Comparison of ENCODE assay signal across 23 cellular contexts in the genomic region with DNA sequence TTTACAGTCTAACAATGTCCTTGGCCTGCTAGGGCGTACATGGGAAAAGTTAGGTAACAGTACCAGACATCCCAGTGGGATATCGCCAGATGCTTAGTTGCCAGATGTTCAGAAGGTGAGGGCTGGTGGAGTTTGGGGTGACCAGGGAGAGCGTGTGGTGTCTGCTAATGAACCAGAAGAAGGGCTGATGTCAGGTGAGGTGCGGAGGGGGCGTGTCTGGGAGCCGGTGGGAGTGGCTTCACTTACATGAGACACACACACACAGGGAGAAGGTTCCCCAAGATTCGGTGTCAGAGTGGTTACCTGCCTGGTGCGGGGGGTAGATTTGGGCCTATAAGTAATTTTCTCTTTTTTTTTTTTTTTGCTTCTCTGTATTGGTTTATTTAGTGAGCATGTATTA. TPM values are rescaled to one million over a fixed set of nuclear protein-coding genes. Genes with fewer than 3 reads are reported as not detected.
A peak's percentile ranks its signal among the peaks of the same experiment; 100 is the strongest.
DNase-seq lines count a peak whose midpoint lies in the region; ATAC-seq and TF ChIP-seq lines count a peak whose summit lies in the region.
"Had no signal": no experiment of that assay in that cellular context is flagged by ENCODE, and none has a peak within 500 bp of the region (broad histone marks: within the 10 kb centered on the region; RNA-seq: fewer than 3 reads in every experiment).

No MANE protein-coding gene starts in this region.

- ATAC-seq in memory B cell (ENCODE audit: low read depth): no peak
- ATAC-seq in GM21367 (IDR thresholded peaks at IDR 0.05; ENCODE audit: unreplicated experiment): no peak
- no peak for ATAC-seq in HG03565 (IDR thresholded peaks at IDR 0.05; ENCODE audit: unreplicated experiment)
- ATAC-seq: left colon had no signal

- H3K4me1 ChIP-seq in vagina: peaks cover 26% of the 10 kb centered on the region

- peak; percentile 39 for DNase-seq in NCI-H2171 treated with DMSO at 0.1 percent for 48 hours (lab: John Stamatoyannopoulos, UW)
- no peak for DNase-seq in NCI-H2171 (lab: John Stamatoyannopoulos, UW)
- no peak for DNase-seq in chondrocyte (ENCODE audit: low spot score)
- no peak for DNase-seq in memory B cell (ENCODE audit: low spot score in 2 of 2)
- DNase-seq in vagina (ENCODE audit: extremely low spot score in 2 of 2): no peak
- DNase-seq in NCI-H510A treated with DMSO at 0.1 percent for 48 hours (lab: John Stamatoyannopoulos, UW): no peak
- DNase-seq: activated B cell treated with CpG ODN at 0.5 μM for 24 hours; activated CD4-positive, alpha-beta memory T cell treated with anti-CD3 and anti-CD28 coated beads for 36 hours; activated naive CD4-positive, alpha-beta T cell; activated T-cell treated with anti-CD3 and anti-CD28 coated beads for 4 hours; central memory CD4-positive, alpha-beta T cell; DND-41; left colon; MV-4-11; NCI-H187; stimulated activated naive CD4-positive, alpha-beta T cell treated with Interleukin-2 at 50 U/mL for 16 hours had no signal

- TF ChIP-seq POLR2A in vagina (IDR thresholded peaks at IDR 0.05): no peak

- no peak for TF ChIP-seq CTCF in chondrocyte (IDR thresholded peaks at IDR 0.05)
- no peak for TF ChIP-seq CTCF in vagina (IDR thresholded peaks at IDR 0.05)

- H3K36me3 Mint-ChIP-seq in chondrocyte (ENCODE audit: low read depth) (peaks cover 7% of the 10 kb centered on the region), memory B cell (peaks cover 31% of the 10 kb centered on the region)
- H3K36me3 Mint-ChIP-seq: activated CD4-positive, alpha-beta memory T cell treated with anti-CD3 and anti-CD28 coated beads for 36 hours had no signal

- H3K9me3 Mint-ChIP-seq in chondrocyte (ENCODE audit: low read depth) (peaks cover 2% of the 10 kb centered on the region), memory B cell (no peaks in the 10 kb centered on the region)
- H3K9me3 Mint-ChIP-seq: T-helper 2 cell treated with Interferon-gamma antibody and Interleukin-4, amounts not matched to agents 5 μg/mL and 100 μg/mL, for 36 hours had no signal

- H3K9me3 ChIP-seq in vagina: no peaks in the 10 kb centered on the region

- no peak overlapping the region for H3K4me3 Mint-ChIP-seq in chondrocyte (ENCODE audit: unreplicated experiment)
- no peak overlapping the region for H3K4me3 Mint-ChIP-seq in memory B cell
- H3K4me3 Mint-ChIP-seq: activated B cell treated with CpG ODN at 0.5 μM for 24 hours; activated CD4-positive, alpha-beta memory T cell treated with anti-CD3 and anti-CD28 coated beads for 36 hours; nephron; T-helper 2 cell treated with Interferon-gamma antibody and Interleukin-4, amounts not matched to agents 5 μg/mL and 100 μg/mL, for 36 hours had no signal

- H3K4me1 Mint-ChIP-seq in chondrocyte (ENCODE audit: low read depth) (peaks cover 38% of the 10 kb centered on the region), memory B cell (peaks cover 38% of the 10 kb centered on the region)

- H3K4me3 ChIP-seq in vagina: no peak overlapping the region

- no peaks in the 10 kb centered on the region for H3K27me3 Mint-ChIP-seq in chondrocyte (ENCODE audit: low read depth)
- H3K27me3 Mint-ChIP-seq in memory B cell: no peaks in the 10 kb centered on the region
- H3K27me3 Mint-ChIP-seq: activated B cell treated with CpG ODN at 0.5 μM for 24 hours had no signal

- H3K27ac ChIP-seq in vagina: peak overlapping the region; percentile 42
- H3K27ac ChIP-seq: 22Rv1, KMS-11, tibial nerve had no signal

- H3K27ac Mint-ChIP-seq in chondrocyte (ENCODE audit: unreplicated experiment) (peak overlapping the region; percentile 91), memory B cell (peak overlapping the region; percentile 9)
- H3K27ac Mint-ChIP-seq: activated B cell treated with CpG ODN at 0.5 μM for 24 hours; activated CD4-positive, alpha-beta memory T cell treated with anti-CD3 and anti-CD28 coated beads for 36 hours; nephron; T-helper 2 cell treated with Interferon-gamma antibody and Interleukin-4, amounts not matched to agents 5 μg/mL and 100 μg/mL, for 36 hours had no signal

- H3K27me3 ChIP-seq in vagina: no peaks in the 10 kb centered on the region
- H3K27me3 ChIP-seq: tibial nerve had no signal

- no peaks in the 10 kb centered on the region for H3K36me3 ChIP-seq in vagina

- intact Hi-C loops in vagina (cut with DNase I): no loop called here

RNA-seq across cellular contexts. Expression of gene RAB31, which starts 12.2 kb away (rescaled TPM):
- total RNA-seq in chondrocyte (82.4 to 89.6 TPM (median 87.7 TPM) in 3 replicates), vagina (26.0 TPM)
